In the genomic region with DNA sequence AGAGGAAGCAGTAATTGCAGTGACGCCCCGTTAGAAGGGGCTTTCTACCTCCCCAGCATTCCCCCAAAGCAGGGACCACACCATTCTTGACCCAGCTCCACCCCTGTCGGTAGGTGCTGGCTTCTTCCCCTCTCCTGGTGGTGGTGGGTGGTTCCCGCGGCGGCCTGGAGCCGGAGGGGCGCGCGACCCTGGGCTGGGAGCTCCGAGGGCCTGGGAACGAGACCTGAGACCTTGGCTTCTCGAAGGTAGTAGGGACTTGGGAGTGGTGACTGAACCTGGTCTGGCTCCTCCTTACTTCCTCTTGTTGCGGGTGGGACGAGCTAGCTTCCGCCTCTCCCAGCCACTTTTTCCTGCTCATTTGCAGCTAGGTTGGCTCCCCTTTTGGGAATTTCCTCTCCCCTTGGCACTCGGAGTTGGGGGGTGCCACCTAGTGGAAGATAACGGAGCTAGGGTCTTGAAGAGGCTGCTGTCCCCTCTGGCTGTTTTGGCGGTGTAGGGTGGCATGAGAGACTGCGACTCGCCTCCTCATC, we compare ENCODE assay signal across 7 cellular contexts. TPM values are rescaled to one million over a fixed set of nuclear protein-coding genes. Genes with fewer than 3 reads are reported as not detected.
DNase-seq lines count a peak whose midpoint lies in the region; ATAC-seq and TF ChIP-seq lines count a peak whose summit lies in the region.

No MANE protein-coding gene starts in this region.

- TF ChIP-seq CTCF in GM10248 (IDR thresholded peaks at IDR 0.05; ENCODE audit: control extremely low read depth, extremely low read depth, low read depth, missing control alignments) (peak; percentile 72), foreskin keratinocyte (conservative IDR thresholded peaks at IDR 0.05) (peak; percentile 70), uterus (IDR thresholded peaks at IDR 0.05) (peak; percentile 49 to 57 (median 54))

- peak overlapping the region; percentile 75 to 90 for H3K4me3 ChIP-seq in uterus

- H3K27me3 ChIP-seq in foreskin keratinocyte (no peaks in the 10 kb centered on the region), uterus (no peaks in the 10 kb centered on the region)

- H3K27ac Mint-ChIP-seq in natural killer cell treated with Interleukin-12 subunit alpha and Interleukin-12 subunit beta and Interleukin-15 and Interleukin-18, amount 100 ng/mL, for 72 hours, result peak overlapping the region; percentile 62 to 82

- H3K4me1 Mint-ChIP-seq in natural killer cell treated with Interleukin-12 subunit alpha and Interleukin-12 subunit beta and Interleukin-15 and Interleukin-18, amount 100 ng/mL, for 72 hours (ENCODE audit: low read depth in 2 of 2), result peaks cover 29% of the 10 kb centered on the region in 2 donors

- ATAC-seq in HG03280 (IDR thresholded peaks at IDR 0.05; ENCODE audit: unreplicated experiment), result peak; percentile 10
- ATAC-seq in foreskin keratinocyte, result peak; percentile 5
- peak; percentile 11 to 16 for ATAC-seq in natural killer cell treated with Interleukin-12 subunit alpha and Interleukin-12 subunit beta and Interleukin-15 and Interleukin-18, amount 100 ng/mL, for 72 hours

- H3K36me3 ChIP-seq in uterus, result no peaks in the 10 kb centered on the region

- POLR2A ChIA-PET in GM10248 (lab: Yijun Ruan, JAX), result interaction anchor here (0.6 to 1.2 kb wide), 7 partner anchors 18 to 191 kb away, joined by 3 read pairs; partner anchors contain the start of genes FAM171A2 and SLC25A39

- H3K4me1 ChIP-seq in foreskin keratinocyte (peaks cover 12% of the 10 kb centered on the region), uterus (no peaks in the 10 kb centered on the region)

- H3K9me3 ChIP-seq in uterus, result no peaks in the 10 kb centered on the region

- peak overlapping the region; percentile 56 for H3K27ac ChIP-seq in foreskin keratinocyte
- peak overlapping the region; percentile 81 to 91 for H3K27ac ChIP-seq in uterus

- CTCF ChIA-PET in GM10248 (lab: Yijun Ruan, JAX), result interaction anchor here (0.9 to 18.4 kb wide), 25 partner anchors 10 to 402 kb away, joined by 3 to 250 read pairs (median 5); partner anchors contain the start of genes FAM171A2, TMEM101 and UBTF

- intact Hi-C loops in uterus (cut with DNase I; ENCODE audit: low total_unique reads), result no loop called here

- H3K4me3 Mint-ChIP-seq in natural killer cell treated with Interleukin-12 subunit alpha and Interleukin-12 subunit beta and Interleukin-15 and Interleukin-18, amount 100 ng/mL, for 72 hours, result peak overlapping the region; percentile 92

- H3K36me3 Mint-ChIP-seq in natural killer cell treated with Interleukin-12 subunit alpha and Interleukin-12 subunit beta and Interleukin-15 and Interleukin-18, amount 100 ng/mL, for 72 hours, result no peaks in the 10 kb centered on the region

- H3K27me3 Mint-ChIP-seq in natural killer cell treated with Interleukin-12 subunit alpha and Interleukin-12 subunit beta and Interleukin-15 and Interleukin-18, amount 100 ng/mL, for 72 hours, result peaks cover 14 to 23% of the 10 kb centered on the region in 2 donors

- no peaks in the 10 kb centered on the region for H3K9me3 Mint-ChIP-seq in natural killer cell treated with Interleukin-12 subunit alpha and Interleukin-12 subunit beta and Interleukin-15 and Interleukin-18, amount 100 ng/mL, for 72 hours

- DNase-seq in GM10248 (ENCODE audit: extremely low spot score) (no peak), NOMO-1 (lab: John Stamatoyannopoulos, UW; ENCODE audit: unreplicated experiment in 2 of 2) (peak; percentile 23 to 35), foreskin keratinocyte (peak in 1 of 2 donors; percentile 59), uterus (peak; percentile 56 to 69)
- DNase-seq in activated naive CD4-positive, alpha-beta T cell treated with Interleukin-2 at 50 U/mL for 16 hours, result peak; percentile 53
- peak; percentile 68 for DNase-seq in natural killer cell treated with Interleukin-12 subunit alpha and Interleukin-12 subunit beta and Interleukin-15 and Interleukin-18, amount 100 ng/mL, for 72 hours (ENCODE audit: low spot score)

- no peak for TF ChIP-seq POLR2A in uterus (IDR thresholded peaks at IDR 0.05)

RNA-seq across cellular contexts. Expression of gene GRN, which starts 0.5 kb away (rescaled TPM):
- 272 and 283 TPM in 2 replicates for total RNA-seq in foreskin keratinocyte
- 290 and 301 TPM in 2 replicates for polyA plus RNA-seq in foreskin keratinocyte
- total RNA-seq in natural killer cell treated with Interleukin-12 subunit alpha and Interleukin-12 subunit beta and Interleukin-15 and Interleukin-18, amount 100 ng/mL, for 72 hours, result 10 to 100 TPM; 49.5 to 57.3 TPM
- total RNA-seq in uterus, result 100 to 1,000 TPM; 101 to 178 (median 120) TPM

RNA-seq across cellular contexts. Expression of gene FAM171A2, which starts 18.1 kb away (rescaled TPM):
- total RNA-seq in foreskin keratinocyte (1.4 and 1.6 TPM in 2 replicates), uterus (10 to 100 TPM in 3 of 4 donors, under 1 TPM in 1; 0.77 to 32.1 (median 14.2) TPM)
- polyA plus RNA-seq in foreskin keratinocyte, result 0.98 and 1.3 TPM in 2 replicates
- under 1 TPM in 1 of 2 donors, not detected in 1; 0.25 TPM for total RNA-seq in natural killer cell treated with Interleukin-12 subunit alpha and Interleukin-12 subunit beta and Interleukin-15 and Interleukin-18, amount 100 ng/mL, for 72 hours

RNA-seq across cellular contexts. Expression of gene SLC25A39, which starts 20.9 kb away (rescaled TPM):
- total RNA-seq in foreskin keratinocyte (171 and 183 TPM in 2 replicates), uterus (10 to 100 TPM; 41.9 to 77.6 (median 50.7) TPM)
- polyA plus RNA-seq in foreskin keratinocyte, result 249 and 257 TPM in 2 replicates
- 100 to 1,000 TPM; 121 to 192 TPM for total RNA-seq in natural killer cell treated with Interleukin-12 subunit alpha and Interleukin-12 subunit beta and Interleukin-15 and Interleukin-18, amount 100 ng/mL, for 72 hours

RNA-seq across cellular contexts. Expression of gene RUNDC3A, which starts 37.2 kb away (rescaled TPM):
- total RNA-seq in foreskin keratinocyte (0.14 and 0.18 TPM in 2 replicates), uterus (under 1 TPM in 1 of 4 donors, not detected in 3; 0.69 TPM)
- 0.26 and 0.52 TPM in 2 replicates for polyA plus RNA-seq in foreskin keratinocyte
- total RNA-seq in natural killer cell treated with Interleukin-12 subunit alpha and Interleukin-12 subunit beta and Interleukin-15 and Interleukin-18, amount 100 ng/mL, for 72 hours, result under 1 TPM in 1 of 2 donors, not detected in 1; 0.48 TPM

RNA-seq across cellular contexts. Expression of gene ITGA2B, which starts 43.9 kb away (rescaled TPM):
- 0.25 and 0.37 TPM in 2 replicates for total RNA-seq in foreskin keratinocyte
- 0.08 and 0.13 TPM in 2 replicates for polyA plus RNA-seq in foreskin keratinocyte
- 1 to 10 TPM; 1.8 to 6.8 TPM for total RNA-seq in natural killer cell treated with Interleukin-12 subunit alpha and Interleukin-12 subunit beta and Interleukin-15 and Interleukin-18, amount 100 ng/mL, for 72 hours
- total RNA-seq in uterus, result 1 to 10 TPM in 2 of 4 donors, not detected in 2; 7.4 to 7.7 TPM
